8 cellular contexts compared by ENCODE assay signal in the genomic region with DNA sequence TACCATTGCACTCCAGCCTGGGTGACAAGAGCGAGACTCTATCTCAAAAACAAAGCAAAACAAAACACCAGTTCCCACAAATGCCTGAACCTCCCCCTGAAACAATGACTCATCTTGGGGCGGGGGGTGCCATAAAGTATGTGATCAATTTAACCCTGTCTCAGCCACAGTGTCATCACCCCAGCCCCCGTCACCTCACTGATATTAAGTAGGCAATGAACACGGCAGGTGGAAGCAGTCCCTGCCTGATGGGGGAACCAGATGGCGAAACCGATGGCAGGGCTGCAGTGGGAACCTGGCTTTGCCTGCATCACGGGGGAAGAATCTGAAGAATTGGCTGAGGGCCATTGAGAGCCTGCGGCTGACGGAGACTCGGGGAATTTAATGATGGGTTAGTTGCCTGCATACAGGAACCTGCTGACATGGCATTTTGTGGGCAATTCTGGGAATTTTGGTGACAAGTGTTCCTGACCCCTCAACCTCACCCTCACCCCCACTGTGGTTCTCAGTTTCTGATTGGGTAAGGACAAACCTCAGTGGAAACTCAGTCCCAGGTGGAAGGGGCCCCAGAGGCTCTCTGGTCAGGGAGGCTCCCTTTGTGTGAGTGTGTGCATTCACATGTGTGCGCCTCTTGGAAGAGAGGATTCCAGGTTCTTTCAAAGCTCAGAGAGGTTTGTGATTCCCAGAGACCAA.
DNase-seq lines count a peak whose midpoint lies in the region; TF ChIP-seq lines count a peak whose summit lies in the region.

No MANE protein-coding gene starts in this region.

- no peak for TF ChIP-seq CTCF in fibroblast of mammary gland (conservative IDR thresholded peaks at IDR 0.05; ENCODE audit: control insufficient read depth, insufficient read depth, low read depth, low read length)

- H3K4me3 ChIP-seq in fibroblast of mammary gland (ENCODE audit: control insufficient read depth, low read depth, low read length) = no peak overlapping the region

- DNase-seq in activated gamma-delta T cell treated with anti-CD3 and anti-CD28 coated beads, Interleukin-2, amount 50 U/mL, for 16 hours (ENCODE audit: low read depth) = peak; percentile 7
- DNase-seq in activated gamma-delta T cell (lab: John Stamatoyannopoulos, UW) = no peak
- peak; percentile 71 for DNase-seq in SHP77 treated with DMSO at 0.1 percent for 48 hours (lab: John Stamatoyannopoulos, UW)
- DNase-seq in fibroblast of mammary gland (ENCODE audit: low read depth) = peak; percentile 89
- DNase-seq in stimulated activated CD4-positive, alpha-beta T cell treated with anti-CD3 and anti-CD28 coated beads, Interleukin-2, amount 100 ng/mL, for 48 hours = peak; percentile 27 to 28
- DNase-seq in GF-D8 (lab: John Stamatoyannopoulos, UW) = no peak
- DNase-seq in NK-92 treated with Interleukin-12 subunit alpha and Interleukin-12 subunit beta, amount 100 ng/mL, for 24 hours (lab: John Stamatoyannopoulos, UW) = no peak
- DNase-seq in erythroblast (lab: John Stamatoyannopoulos, UW) = no peak

- no peak for TF ChIP-seq POLR2A in erythroblast (IDR thresholded peaks at IDR 0.05; ENCODE audit: low read length)

Comparison
In these comparisons a context has a peak if more than half of its experiments do, and no peak if none do; other contexts are left out.
1. DNase-seq: peak in activated gamma-delta T cell treated with anti-CD3 and anti-CD28 coated beads, Interleukin-2, amount 50 U/mL, for 16 hours (single experiment), SHP77 treated with DMSO at 0.1 percent for 48 hours (single experiment), fibroblast of mammary gland (single experiment) and stimulated activated CD4-positive, alpha-beta T cell treated with anti-CD3 and anti-CD28 coated beads, Interleukin-2, amount 100 ng/mL, for 48 hours (2 of 2); none in activated gamma-delta T cell (single experiment), GF-D8 (single experiment), NK-92 treated with Interleukin-12 subunit alpha and Interleukin-12 subunit beta, amount 100 ng/mL, for 24 hours (single experiment) and erythroblast (0 of 2).